Comparison of ENCODE assay signal across 19 cellular contexts in the genomic region with DNA sequence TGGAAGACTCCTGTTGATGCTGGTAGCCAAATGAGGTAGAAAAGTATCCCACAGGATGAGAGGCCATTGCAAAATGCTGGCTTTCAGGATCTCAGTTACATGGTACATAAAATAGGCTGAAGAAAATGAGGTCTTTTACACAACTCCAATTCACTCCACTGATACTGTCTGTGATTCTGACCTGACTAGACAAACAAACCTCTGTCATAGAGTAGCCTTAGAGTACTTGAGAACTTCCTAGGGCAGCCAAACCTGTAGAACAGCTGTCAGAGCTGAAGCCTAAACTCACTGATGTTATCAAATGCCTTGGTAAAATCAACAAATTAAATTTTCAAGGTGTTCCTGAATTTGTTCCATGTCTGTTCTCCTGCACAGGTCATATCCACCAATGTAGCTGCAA. TPM values are rescaled to one million over a fixed set of nuclear protein-coding genes. Genes with fewer than 3 reads are reported as not detected.
DNase-seq lines count a peak whose midpoint lies in the region; ATAC-seq and TF ChIP-seq lines count a peak whose summit lies in the region.
"Had no signal": no experiment of that assay in that cellular context is flagged by ENCODE, and none has a peak within 500 bp of the region (broad histone marks: within the 10 kb centered on the region; RNA-seq: fewer than 3 reads in every experiment).

No MANE protein-coding gene starts in this region.

- H3K36me3 ChIP-seq in PC-3 (ENCODE audit: low read depth, low read length) (peaks cover 8% of the 10 kb centered on the region), adrenal gland (replicated peaks in 1 of 2) (no peaks in the 10 kb centered on the region)

- POLR2A ChIA-PET in PC-3 (lab: Charles Lee; ENCODE audit: unreplicated experiment): interaction anchor here (0.6 kb wide), 1 partner anchor 21 kb away, joined by 4 read pairs; no protein-coding TSS in a partner anchor

- H3K4me1 ChIP-seq in PC-3 (ENCODE audit: insufficient read depth, low read length): no peaks in the 10 kb centered on the region
- no peaks in the 10 kb centered on the region for H3K4me1 ChIP-seq in adrenal gland (replicated peaks in 1 of 2)
- H3K4me1 ChIP-seq: Caco-2 had no signal

- no peaks in the 10 kb centered on the region for H3F3A ChIP-seq in PC-3 (ENCODE audit: low read length, unreplicated experiment)

- peak; percentile 59 for ATAC-seq in PC-3
- peak; percentile 48 for ATAC-seq in left colon
- no peak for ATAC-seq in HG03354 (IDR thresholded peaks at IDR 0.05; ENCODE audit: poor library complexity, severe bottlenecking, unreplicated experiment)
- ATAC-seq: HCT116, Right ventricle myocardium inferior had no signal

- H3K27me3 ChIP-seq in PC-3 (ENCODE audit: low read length) (no peaks in the 10 kb centered on the region), adrenal gland (no peaks in the 10 kb centered on the region)

- no peaks in the 10 kb centered on the region for H3K9me2 ChIP-seq in PC-3 (replicated peaks; ENCODE audit: low read length)

- no peak for TF ChIP-seq POLR2A in adrenal gland (IDR thresholded peaks at IDR 0.05)

- H4K20me1 ChIP-seq in PC-3 (ENCODE audit: low read length): no peaks in the 10 kb centered on the region

- no peaks in the 10 kb centered on the region for H3K79me2 ChIP-seq in PC-3 (ENCODE audit: low read length)

- no peak for TF ChIP-seq CTCF in 22Rv1 (IDR thresholded peaks at IDR 0.05)
- no peak for TF ChIP-seq CTCF in PC-3 (conservative IDR thresholded peaks at IDR 0.05; ENCODE audit: low read depth, low read length)
- TF ChIP-seq CTCF in adrenal gland (IDR thresholded peaks at IDR 0.05): no peak

- H3K9me3 ChIP-seq in PC-3 (ENCODE audit: low read length) (no peaks in the 10 kb centered on the region), adrenal gland (replicated peaks in 1 of 3) (no peaks in the 10 kb centered on the region)
- H3K9me3 ChIP-seq: Caco-2 had no signal

- DNase-seq in DMS53 treated with DMSO at 0.1 percent for 48 hours (lab: John Stamatoyannopoulos, UW; ENCODE audit: unreplicated experiment) (peak; percentile 18), PC-3 (peak; percentile 41), left colon (no peak), T1000 (lab: John Stamatoyannopoulos, UW) (no peak), adrenal gland (no peak), cortex of kidney (lab: John Stamatoyannopoulos, UW) (no peak)
- DNase-seq: CD4-positive, alpha-beta T cell; Karpas-422; NCI-H1417; NCI-H1694 treated with DMSO at 0.1 percent for 48 hours; NCI-H2107; NCI-H345; NCI-H526; OCI-M1 had no signal

- no peak overlapping the region for H2AFZ ChIP-seq in PC-3 (ENCODE audit: low read length)

- no TSS peak for BruUV-seq in PC-3 (replicated peaks; lab: Mats Ljungman, UMichigan)

- H3K9ac ChIP-seq in PC-3 (ENCODE audit: low read length): no peak overlapping the region

- CTCF ChIA-PET in PC-3 (lab: Charles Lee): no interaction called here

- no peak overlapping the region for H3K4me2 ChIP-seq in PC-3 (ENCODE audit: low read length)

- intact Hi-C loops in PC-3 (cut with micrococcal nuclease) (no loop called here), left colon (cut with DNase I, micrococcal nuclease) (no loop called here), adrenal gland (cut with DNase I) (no loop called here)

- H3K27ac ChIP-seq in 22Rv1 (peak overlapping the region; percentile 22; the same call in 1 of the 2 replicates), PC-3 (ENCODE audit: low read length) (no peak overlapping the region), adrenal gland (no peak overlapping the region)

- H3K4me3 ChIP-seq in PC-3 (ENCODE audit: low read length): no peak overlapping the region
- H3K4me3 ChIP-seq in adrenal gland: no peak overlapping the region

RNA-seq across cellular contexts. Expression of a gene that starts 26.2 kb away (rescaled TPM):
- total RNA-seq in PC-3 (2014; rRNA removed): 20.8 and 36.2 TPM in 2 replicates
- 10 to 100 TPM; 14.0 to 14.5 TPM for total RNA-seq in left colon
- 10 to 100 TPM; 16.2 to 29.9 (median 20.3) TPM for total RNA-seq in adrenal gland
- 10 to 100 TPM in 1 of 3 donors, 1 to 10 TPM in 2; 7.6 to 20.6 (median 8.8) TPM for polyA plus RNA-seq in adrenal gland

RNA-seq across cellular contexts. Expression of a gene that starts 57.1 kb away (rescaled TPM):
- total RNA-seq in PC-3 (2014; rRNA removed): 0.62 and 2.7 TPM in 2 replicates
- under 1 TPM; 0.39 to 0.46 TPM for total RNA-seq in left colon
- 1 to 10 TPM in 7 of 8 donors, not detected in 1; 1.4 to 7.1 (median 2.1) TPM for total RNA-seq in adrenal gland
- polyA plus RNA-seq in adrenal gland: 1 to 10 TPM in 2 of 3 donors, under 1 TPM in 1; 0.84 to 2.6 (median 1.3) TPM

Comparison
In these comparisons a context has a peak if more than half of its experiments do, and no peak if none do; other contexts are left out.
1. DNase-seq: peak in DMS53 treated with DMSO at 0.1 percent for 48 hours (single experiment) and PC-3 (single experiment); none in left colon (0 of 2), T1000 (single experiment), adrenal gland (0 of 7) and cortex of kidney (single experiment).